ENCODE assay signal across 23 cellular contexts in the genomic region with DNA sequence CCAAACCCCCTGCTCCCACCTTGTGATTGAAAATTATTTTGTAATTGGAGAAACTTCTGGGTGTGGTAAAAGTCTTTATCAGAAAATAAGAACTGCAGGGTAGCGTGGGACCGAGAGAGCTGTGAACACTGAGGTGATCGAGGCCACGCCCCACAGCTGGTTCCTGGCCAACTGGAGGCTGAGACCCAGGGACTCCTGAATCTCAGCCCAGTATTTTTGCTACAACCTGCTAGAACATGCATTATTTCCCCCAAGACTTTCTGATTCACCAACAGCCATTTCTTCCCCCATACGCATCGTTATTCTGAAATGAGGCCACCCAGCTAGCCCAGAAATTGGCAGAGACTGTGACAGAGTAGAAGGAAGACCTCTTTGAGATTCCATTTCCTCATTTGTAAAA. TPM values are rescaled to one million over a fixed set of nuclear protein-coding genes. Genes with fewer than 3 reads are reported as not detected.
DNase-seq lines count a peak whose midpoint lies in the region; ATAC-seq, FAIRE-seq and TF ChIP-seq lines count a peak whose summit lies in the region.
"Had no signal": no experiment of that assay in that cellular context is flagged by ENCODE, and none has a peak within 500 bp of the region (broad histone marks: within the 10 kb centered on the region; RNA-seq: fewer than 3 reads in every experiment).

No MANE protein-coding gene starts in this region.

- H3K9ac ChIP-seq in MM.1S (ENCODE audit: low read length) (no peak overlapping the region), SK-N-MC (ENCODE audit: insufficient read length) (no peak overlapping the region), keratinocyte (ENCODE audit: control insufficient read depth, extremely low read depth, insufficient read depth, low read length) (peak overlapping the region; percentile 26)

- ATAC-seq in HG03039 (IDR thresholded peaks at IDR 0.05; ENCODE audit: unreplicated experiment), result no peak
- ATAC-seq: natural killer cell, T-cell had no signal

- no peaks in the 10 kb centered on the region for H3K9me2 ChIP-seq in MM.1S (replicated peaks; ENCODE audit: insufficient read depth, low read length)

- no peak for DNase-seq in GM12865 (ENCODE audit: low read depth)
- peak; percentile 36 for DNase-seq in MM.1S
- DNase-seq in SK-N-MC (ENCODE audit: low read depth, low spot score), result no peak
- DNase-seq in keratinocyte (ENCODE audit: low read depth, low spot score), result peak; percentile 57
- no peak for DNase-seq in dedifferentiated amniotic fluid mesenchymal stem cell (ENCODE audit: extremely low spot score)
- no peak for DNase-seq in NCI-H345 treated with DMSO at 0.1 percent for 48 hours (lab: John Stamatoyannopoulos, UW; ENCODE audit: unreplicated experiment)
- DNase-seq: activated CD4-positive, alpha-beta memory T cell treated with anti-CD3 and anti-CD28 coated beads for 36 hours; activated naive CD4-positive, alpha-beta T cell treated with anti-CD3 and anti-CD28 coated beads, Interleukin-2, amount 50 U/mL, for 16 hours; activated T-cell treated with anti-CD3 and anti-CD28 coated beads, Interleukin-2, amount 50 U/mL, for 24 hours; GDM1; hippocampal formation; MG63; natural killer cell; NCI-H187 treated with DMSO at 0.1 percent for 48 hours; NCI-H524; stimulated activated CD4-positive, alpha-beta T cell treated with anti-CD3 and anti-CD28 coated beads, Interleukin-4, amount 100 ng/mL, for 1 hour; T-cell had no signal

- no peaks in the 10 kb centered on the region for H4K20me1 ChIP-seq in MM.1S (ENCODE audit: insufficient read depth, low read length)
- H4K20me1 ChIP-seq in keratinocyte (ENCODE audit: control insufficient read depth, extremely low read depth, insufficient read depth, low read length), result no peaks in the 10 kb centered on the region

- H3K27me3 ChIP-seq in MM.1S (replicated peaks; ENCODE audit: insufficient read depth, low read length) (peaks cover 95% of the 10 kb centered on the region), keratinocyte (ENCODE audit: control insufficient read depth, extremely low read depth, insufficient read depth, low read length) (peaks cover 26% of the 10 kb centered on the region)

- H3F3A ChIP-seq in MM.1S (ENCODE audit: insufficient read depth, low read length), result no peaks in the 10 kb centered on the region

- H3K9me3 ChIP-seq in MM.1S (replicated peaks; ENCODE audit: insufficient read depth, low read length) (no peaks in the 10 kb centered on the region), SK-N-MC (ENCODE audit: low read depth, low read length) (no peaks in the 10 kb centered on the region), keratinocyte (ENCODE audit: control insufficient read depth, low read depth, low read length) (no peaks in the 10 kb centered on the region)
- H3K9me3 ChIP-seq: ascending aorta, MG63, vagina had no signal

- H3K27ac ChIP-seq in MM.1S (ENCODE audit: low read length) (no peak overlapping the region), SK-N-MC (no peak overlapping the region), keratinocyte (ENCODE audit: control insufficient read depth, insufficient read depth, low read length) (peak overlapping the region; percentile 15)
- H3K27ac ChIP-seq: ascending aorta, vagina, VCaP had no signal

- no peaks in the 10 kb centered on the region for H3K79me2 ChIP-seq in MM.1S (ENCODE audit: low read length)
- no peaks in the 10 kb centered on the region for H3K79me2 ChIP-seq in keratinocyte (ENCODE audit: control insufficient read depth, insufficient read depth, low read length)

- FAIRE-seq in keratinocyte (lab: Jason Lieb, UNC), result peak; percentile 88
- FAIRE-seq: GM12891 had no signal

- H3K4me1 ChIP-seq in MM.1S (ENCODE audit: low read length) (no peaks in the 10 kb centered on the region), keratinocyte (ENCODE audit: control insufficient read depth, extremely low read depth, insufficient read depth, low read length) (peaks cover 15% of the 10 kb centered on the region)

- dilution Hi-C loops in keratinocyte (cut with MboI; ENCODE audit: extremely low pct_ligation_motif_present, low sequenced_read_pairs), result no loop called here

- H3K4me3 ChIP-seq in GM12865 (ENCODE audit: low read depth, low read length) (peak overlapping the region; percentile 29), MM.1S (ENCODE audit: low read length) (peak overlapping the region; percentile 56), SK-N-MC (peak overlapping the region; percentile 8; the same call in 1 of the 2 replicates), keratinocyte (ENCODE audit: control insufficient read depth in 2 of 3, extremely low read depth in 1 of 3, insufficient read depth in 2 of 3, low read depth in 1 of 3, low read length in 3 of 3) (peak overlapping the region in 2 of 3 experiments; percentile 36 to 60)
- H3K4me3 ChIP-seq: ascending aorta, MG63, vagina had no signal

- H3K36me3 ChIP-seq in MM.1S (replicated peaks; ENCODE audit: insufficient read depth, low read length) (no peaks in the 10 kb centered on the region), SK-N-MC (ENCODE audit: insufficient read depth, low read length) (no peaks in the 10 kb centered on the region), keratinocyte (ENCODE audit: control insufficient read depth in 2 of 2, extremely low read depth in 1 of 2, insufficient read depth in 2 of 2, low read length in 2 of 2) (no peaks in the 10 kb centered on the region)
- H3K36me3 ChIP-seq: ascending aorta, MG63, vagina had no signal

- H2AFZ ChIP-seq in MM.1S (ENCODE audit: low read length), result peak overlapping the region; percentile 28
- H2AFZ ChIP-seq in keratinocyte (ENCODE audit: control insufficient read depth, low read length), result peak overlapping the region; percentile 61

- no peak for TF ChIP-seq CTCF in GM12865 (IDR thresholded peaks at IDR 0.05; ENCODE audit: insufficient read depth, low read depth, low read length, missing control alignments)
- TF ChIP-seq CTCF in MM.1S (IDR thresholded peaks at IDR 0.05; ENCODE audit: low read length), result no peak
- no peak for TF ChIP-seq CTCF in keratinocyte (optimal IDR thresholded peaks at IDR 0.05 in 1 of 3, IDR thresholded peaks at IDR 0.05 in 1 of 3, conservative IDR thresholded peaks at IDR 0.05 in 1 of 3; ENCODE audit: extremely low read depth in 1 of 3, insufficient read depth in 2 of 3, low read length in 3 of 3)

- H3K4me2 ChIP-seq in MM.1S (ENCODE audit: low read depth, low read length) (peak overlapping the region; percentile 69), keratinocyte (ENCODE audit: control insufficient read depth, extremely low read depth, insufficient read depth, low read depth, low read length) (peak overlapping the region; percentile 90)

- H3K9me1 ChIP-seq in keratinocyte (ENCODE audit: control insufficient read depth, extremely low read depth, insufficient read depth, low read length), result no peaks in the 10 kb centered on the region

RNA-seq across cellular contexts. Expression of gene FGF19, which starts 3.3 kb away (rescaled TPM):
- polyA plus RNA-seq in keratinocyte, result 0.08 to 0.12 TPM in 2 of 3 replicates, not detected in the other
- polyA plus RNA-seq in keratinocyte (2011; ENCODE audit: low read depth), result not detected
- polyA plus RNA-seq in keratinocyte (2011; cell fraction: cytosol; rRNA removed), result 0.05 TPM in 1 of 2 replicates, not detected in the other
- 0.06 TPM in 1 of 2 replicates, not detected in the other for polyA plus RNA-seq in keratinocyte (2011; cell fraction: nucleus; rRNA removed)
- 0.06 TPM in 1 of 2 replicates, not detected in the other for polyA plus RNA-seq in keratinocyte (2012; ENCODE audit: low replicate concordance)
- not detected in 3 replicates for polyA minus RNA-seq in keratinocyte
- not detected for polyA minus RNA-seq in keratinocyte (2011; cell fraction: cytosol; rRNA and poly(A)+ RNA removed)
- polyA minus RNA-seq in keratinocyte (2011; cell fraction: nucleus; rRNA and poly(A)+ RNA removed), result not detected in 2 replicates
- polyA plus RNA-seq: BJ had no signal

RNA-seq across cellular contexts. Expression of gene LTO1, which starts 32.0 kb away (rescaled TPM):
- polyA plus RNA-seq in keratinocyte, result 19.8 to 24.3 TPM (median 22.9 TPM) in 3 replicates
- polyA plus RNA-seq in keratinocyte (2011; ENCODE audit: low read depth), result 18.0 TPM
- polyA plus RNA-seq in keratinocyte (2011; cell fraction: cytosol; rRNA removed), result 14.2 and 16.1 TPM in 2 replicates
- 49.3 and 58.7 TPM in 2 replicates for polyA plus RNA-seq in keratinocyte (2011; cell fraction: nucleus; rRNA removed)
- 14.2 and 15.2 TPM in 2 replicates for polyA plus RNA-seq in keratinocyte (2012; ENCODE audit: low replicate concordance)
- 8.4 to 11.2 TPM (median 10.8 TPM) in 3 replicates for polyA minus RNA-seq in keratinocyte
- polyA minus RNA-seq in keratinocyte (2011; cell fraction: cytosol; rRNA and poly(A)+ RNA removed), result 5.6 TPM
- polyA minus RNA-seq in keratinocyte (2011; cell fraction: nucleus; rRNA and poly(A)+ RNA removed), result 15.1 and 16.9 TPM in 2 replicates

Comparison
In these comparisons a context has a peak if more than half of its experiments do, and no peak if none do; other contexts are left out.
1. DNase-seq: peak in MM.1S (single experiment) and keratinocyte (single experiment); none in GM12865 (single experiment), SK-N-MC (single experiment), dedifferentiated amniotic fluid mesenchymal stem cell (single experiment) and NCI-H345 treated with DMSO at 0.1 percent for 48 hours (single experiment).
2. Peak in every context shown above with its lines, with median percentiles within 50 percentile points of each other: H3K4me3 ChIP-seq.